ENCODE assay signal across 9 cellular contexts in the genomic region with DNA sequence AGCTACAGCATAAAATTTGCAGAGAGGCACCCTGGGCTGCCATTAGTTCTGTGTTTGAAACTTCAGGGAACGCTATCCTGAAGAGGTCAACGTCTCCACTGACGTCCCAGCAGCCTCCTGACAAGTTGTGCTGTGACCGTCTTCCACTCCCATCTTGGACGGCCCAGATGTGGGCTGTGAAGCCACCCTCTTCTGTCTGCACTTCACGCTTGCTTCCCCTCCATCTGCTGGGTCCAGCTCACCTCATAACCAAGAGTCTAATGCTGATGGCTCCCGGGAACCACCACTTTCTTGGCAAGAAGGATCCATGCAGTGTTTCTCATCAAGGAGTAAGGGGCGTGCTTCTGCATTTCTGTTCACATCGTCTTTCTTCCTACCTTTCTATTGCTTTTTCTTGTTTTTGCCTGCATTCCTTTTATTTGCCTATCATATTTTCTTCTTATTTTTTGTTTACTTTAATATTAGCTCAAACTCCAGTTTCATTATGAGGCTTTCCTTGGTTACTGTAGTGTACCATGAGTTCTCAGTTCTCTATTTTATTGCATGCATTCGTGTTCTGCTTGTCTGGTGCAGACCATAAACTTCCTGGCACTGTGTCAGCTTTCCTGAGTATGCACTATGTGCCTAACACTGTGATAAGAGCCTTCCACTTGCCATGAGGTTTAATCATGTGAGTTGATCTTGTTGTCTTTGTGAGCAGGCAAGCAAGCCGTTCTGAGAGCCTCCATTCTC.
DNase-seq lines count a peak whose midpoint lies in the region; ATAC-seq and TF ChIP-seq lines count a peak whose summit lies in the region.
"Had no signal": no experiment of that assay in that cellular context is flagged by ENCODE, and none has a peak within 500 bp of the region (broad histone marks: within the 10 kb centered on the region; RNA-seq: fewer than 3 reads in every experiment).

No MANE protein-coding gene starts in this region.

- no peaks in the 10 kb centered on the region for H3K36me3 ChIP-seq in SK-N-SH (replicated peaks in 1 of 2; ENCODE audit: control insufficient read depth in 1 of 2, insufficient read depth in 2 of 2, low read length in 1 of 2)

- DNase-seq in hippocampal formation (lab: John Stamatoyannopoulos, UW): peak; percentile 9 to 27
- no peak for DNase-seq in activated CD4-positive, alpha-beta T cell treated with anti-CD3 and anti-CD28 coated beads, Interleukin-2, amount 50 U/mL, for 1 hour
- DNase-seq in NCI-H146 treated with DMSO at 0.1 percent for 48 hours (lab: John Stamatoyannopoulos, UW; ENCODE audit: unreplicated experiment): no peak
- no peak for DNase-seq in SK-N-SH
- no peak for DNase-seq in KBM-7
- DNase-seq: DND-41 had no signal

- 23% methylated on average over 11 of the region's 11 CpGs for WGBS in SK-N-SH (ENCODE audit: low lambda C conversion rate)

- POLR2A ChIA-PET in SK-N-SH (lab: Yijun Ruan, JAX): no interaction called here

- CTCF ChIA-PET in SK-N-SH (lab: Yijun Ruan, JAX): no interaction called here

- H4K20me1 ChIP-seq in SK-N-SH (ENCODE audit: insufficient read depth): no peaks in the 10 kb centered on the region

- peak; percentile 98 for ATAC-seq in GM18508 (IDR thresholded peaks at IDR 0.05; ENCODE audit: insufficient read depth, unreplicated experiment)
- ATAC-seq in GM21447 (IDR thresholded peaks at IDR 0.05; ENCODE audit: unreplicated experiment): peak; percentile 99
- ATAC-seq in HG03175 (IDR thresholded peaks at IDR 0.05; ENCODE audit: unreplicated experiment): peak; percentile 99

- H3K4me3 ChIP-seq in SK-N-SH (ENCODE audit: low read depth in 2 of 2, low read length in 1 of 2): no peak overlapping the region

- in situ Hi-C loops in KBM-7 (cut with MboI; ENCODE audit: low pct_unique_long_range_greater_than_20kb, low sequenced_read_pairs): no loop called here

- no peaks in the 10 kb centered on the region for H3K79me2 ChIP-seq in SK-N-SH (ENCODE audit: insufficient read depth)

- no peaks in the 10 kb centered on the region for H3K9me3 ChIP-seq in SK-N-SH

- no peak overlapping the region for H3K4me2 ChIP-seq in SK-N-SH

- TF ChIP-seq EP300 in SK-N-SH (IDR thresholded peaks at IDR 0.05; ENCODE audit: borderline replicate concordance in 1 of 2, low read depth in 1 of 2, low read length in 1 of 2): no peak

- no peaks in the 10 kb centered on the region for H3K9me2 ChIP-seq in SK-N-SH

- H3K27ac ChIP-seq in SK-N-SH (ENCODE audit: low read depth in 2 of 2, low read length in 1 of 2): no peak overlapping the region

- TF ChIP-seq CTCF in SK-N-SH (IDR thresholded peaks at IDR 0.05): no peak

- TF ChIP-seq RAD21 in SK-N-SH (IDR thresholded peaks at IDR 0.05; ENCODE audit: low read length): no peak

- no peaks in the 10 kb centered on the region for H3K4me1 ChIP-seq in SK-N-SH (ENCODE audit: control insufficient read depth in 1 of 2, insufficient read depth in 2 of 2, low read depth in 1 of 2, low read length in 1 of 2)

- H3K27me3 ChIP-seq in SK-N-SH (ENCODE audit: insufficient read depth): no peaks in the 10 kb centered on the region

- H3K9ac ChIP-seq in SK-N-SH: no peak overlapping the region

- H2AFZ ChIP-seq in SK-N-SH (ENCODE audit: low read depth): no peak overlapping the region

- no peaks in the 10 kb centered on the region for H3F3A ChIP-seq in SK-N-SH (replicated peaks; ENCODE audit: insufficient read depth)

TF ChIP-seq in SK-N-SH, 30 proteins besides CTCF, POLR2A, EP300 and RAD21:
- no peak for TF ChIP-seq ELF1 (IDR thresholded peaks at IDR 0.05)

Comparison
In these comparisons a context has a peak if more than half of its experiments do, and no peak if none do; other contexts are left out.
1. DNase-seq: peak in hippocampal formation (2 of 2); none in activated CD4-positive, alpha-beta T cell treated with anti-CD3 and anti-CD28 coated beads, Interleukin-2, amount 50 U/mL, for 1 hour (single experiment), NCI-H146 treated with DMSO at 0.1 percent for 48 hours (single experiment), SK-N-SH (single experiment) and KBM-7 (single experiment).
2. Peak in every context shown above with its lines, with median percentiles within 50 percentile points of each other: ATAC-seq.